Comparison of ENCODE assay signal across 12 cellular contexts in genomic region chr17:46764709-46765401, GRCh38. TPM values are rescaled to one million over a fixed set of nuclear protein-coding genes. Genes with fewer than 3 reads are reported as not detected.
DNase-seq lines count a peak whose midpoint lies in the region; ATAC-seq and TF ChIP-seq lines count a peak whose summit lies in the region.
"Had no signal": no experiment of that assay in that cellular context is flagged by ENCODE, and none has a peak within 500 bp of the region (broad histone marks: within the 10 kb centered on the region; RNA-seq: fewer than 3 reads in every experiment).

No MANE protein-coding gene starts in this region.

- intact Hi-C loops in breast epithelium (cut with DNase I; ENCODE audit: low total_unique reads): no loop called here
- intact Hi-C loops in left lung (cut with DNase I): no loop called here

- no peaks in the 10 kb centered on the region for H3K27me3 Mint-ChIP-seq in progenitor cell of endocrine pancreas
- H3K27me3 Mint-ChIP-seq in T-cell: peaks cover 0 to 2% of the 10 kb centered on the region in 2 donors

- no peak for TF ChIP-seq POLR2A in breast epithelium (IDR thresholded peaks at IDR 0.05)

- H3K4me1 ChIP-seq in ACC112 (ENCODE audit: control insufficient read depth, insufficient read depth, low read length, unreplicated experiment) (peaks cover 25% of the 10 kb centered on the region), breast epithelium (peaks cover 5 to 7% of the 10 kb centered on the region in 2 donors), left lung (peaks cover 0 to 12% of the 10 kb centered on the region in 2 donors)

- H3K4me3 ChIP-seq in ACC112 (ENCODE audit: low read depth, low read length) (0 out of 2 replicates have a peak overlapping the region, but pooled peaks have one; percentile 21), breast epithelium (no peak overlapping the region), left lung (no peak overlapping the region)

- H3K27me3 ChIP-seq in ACC112 (ENCODE audit: insufficient read depth, low read length) (no peaks in the 10 kb centered on the region), breast epithelium (no peaks in the 10 kb centered on the region), left lung (peaks cover 0 to 20% of the 10 kb centered on the region in 2 donors)

- H3K9me3 ChIP-seq in breast epithelium (no peaks in the 10 kb centered on the region), left lung (no peaks in the 10 kb centered on the region)

- H3K36me3 ChIP-seq in ACC112 (ENCODE audit: insufficient read depth, low read length) (no peaks in the 10 kb centered on the region), breast epithelium (no peaks in the 10 kb centered on the region), left lung (peaks cover 0 to 10% of the 10 kb centered on the region in 2 donors)

- TF ChIP-seq EP300 in Ishikawa (IDR thresholded peaks at IDR 0.05; ENCODE audit: borderline replicate concordance): no peak

- no peak overlapping the region for H2AFZ ChIP-seq in ACC112 (ENCODE audit: low read length, unreplicated experiment)

- H3K9me3 Mint-ChIP-seq in progenitor cell of endocrine pancreas (ENCODE audit: low read depth) (no peaks in the 10 kb centered on the region), T-cell (no peaks in the 10 kb centered on the region)
- H3K9me3 Mint-ChIP-seq: activated T-cell treated with anti-CD3 and anti-CD28 coated beads, Interleukin-2, amount 50 U/mL, for 24 hours; stimulated activated naive CD8-positive, alpha-beta T cell treated with anti-CD3 and anti-CD28 coated beads, Interleukin-15, Interleukin-2, amounts not matched to agents 100 ng/mL and 50 ng/mL, for 24 hours had no signal

- H3K4me3 Mint-ChIP-seq in progenitor cell of endocrine pancreas (ENCODE audit: low read depth): no peak overlapping the region
- no peak overlapping the region for H3K4me3 Mint-ChIP-seq in T-cell
- H3K4me3 Mint-ChIP-seq: activated T-cell treated with anti-CD3 and anti-CD28 coated beads, Interleukin-2, amount 50 U/mL, for 24 hours; stimulated activated naive CD8-positive, alpha-beta T cell treated with anti-CD3 and anti-CD28 coated beads, Interleukin-15, Interleukin-2, amounts not matched to agents 100 ng/mL and 50 ng/mL, for 24 hours had no signal

- POLR2A ChIA-PET in T-cell (lab: Charles Lee): interaction anchor here in 1 of 2 donors (0.7 kb wide), 1 partner anchor 584 kb away, joined by 6 read pairs; no protein-coding TSS in a partner anchor

- H3K36me3 Mint-ChIP-seq in progenitor cell of endocrine pancreas (ENCODE audit: insufficient read depth) (peaks cover 6% of the 10 kb centered on the region), T-cell (no peaks in the 10 kb centered on the region)

- TF ChIP-seq CTCF in breast epithelium (IDR thresholded peaks at IDR 0.05) (no peak), left lung (IDR thresholded peaks at IDR 0.05) (no peak), progenitor cell of endocrine pancreas (IDR thresholded peaks at IDR 0.05; ENCODE audit: unreplicated experiment) (no peak)

- CTCF ChIA-PET in T-cell (lab: Charles Lee): no interaction called here

- no peaks in the 10 kb centered on the region for H3K79me2 ChIP-seq in ACC112 (ENCODE audit: control insufficient read depth, insufficient read depth, low read length, unreplicated experiment)

- peak; percentile 88 for ATAC-seq in left lung
- no peak for ATAC-seq in T-cell (replicated peaks in 1 of 4)
- ATAC-seq in HG02981 (IDR thresholded peaks at IDR 0.05; ENCODE audit: unreplicated experiment): no peak

- no peak overlapping the region for H3K27ac Mint-ChIP-seq in progenitor cell of endocrine pancreas
- no peak overlapping the region for H3K27ac Mint-ChIP-seq in T-cell
- H3K27ac Mint-ChIP-seq: activated T-cell treated with anti-CD3 and anti-CD28 coated beads, Interleukin-2, amount 50 U/mL, for 24 hours; stimulated activated naive CD8-positive, alpha-beta T cell treated with anti-CD3 and anti-CD28 coated beads, Interleukin-15, Interleukin-2, amounts not matched to agents 100 ng/mL and 50 ng/mL, for 24 hours had no signal

- H3K4me1 Mint-ChIP-seq in progenitor cell of endocrine pancreas (ENCODE audit: low read depth) (peaks cover 4% of the 10 kb centered on the region), T-cell (peaks cover 0 to 2% (median 2%) of the 10 kb centered on the region in 3 donors)

- H3K27ac ChIP-seq in ACC112 (ENCODE audit: low read depth, low read length) (peak overlapping the region; percentile 40), breast epithelium (peak overlapping the region; percentile 73 to 77), left lung (no peak overlapping the region)
- H3K27ac ChIP-seq: epithelial cell of prostate had no signal

- DNase-seq in breast epithelium (ENCODE audit: low spot score in 2 of 2) (peak in 1 of 2 donors; percentile 49), left lung (peak; percentile 67 to 84), progenitor cell of endocrine pancreas (ENCODE audit: low spot score, unreplicated experiment) (no peak), T-cell (no peak)
- no peak for DNase-seq in activated CD8-positive, alpha-beta memory T cell treated with anti-CD3 and anti-CD28 coated beads for 24 hours
- DNase-seq: activated T-cell treated with anti-CD3 and anti-CD28 coated beads, Interleukin-2, amount 50 U/mL, for 24 hours; occipital lobe had no signal

- no peak for TF ChIP-seq RAD21 in Ishikawa (IDR thresholded peaks at IDR 0.05; ENCODE audit: low read depth)

TF ChIP-seq in Ishikawa, 13 proteins besides CTCF, POLR2A, EP300 and RAD21:
- TF ChIP-seq FOXM1 (IDR thresholded peaks at IDR 0.05; ENCODE audit: borderline replicate concordance, low read depth) (no peak), NFIC (IDR thresholded peaks at IDR 0.05) (peak; percentile 54), TEAD4 (IDR thresholded peaks at IDR 0.05) (no peak), TAF1 (IDR thresholded peaks at IDR 0.05; ENCODE audit: low read depth) (no peak), EGR1 (IDR thresholded peaks at IDR 0.05) (no peak)

RNA-seq across cellular contexts. Expression of gene WNT3, which starts 53.6 kb away (rescaled TPM):
- total RNA-seq in breast epithelium (1 to 10 TPM in 2 of 3 donors, under 1 TPM in 1; 0.48 to 2.9 (median 1.6) TPM), left lung (1 to 10 TPM; 1.7 to 3.0 TPM), progenitor cell of endocrine pancreas (7.2 and 8.1 TPM in 2 replicates), T-cell (under 1 TPM in 3 of 5 donors, not detected in 2; 0.09 to 0.12 (median 0.10) TPM)

Comparison
In these comparisons a context has a peak if more than half of its experiments do, and no peak if none do; other contexts are left out.
1. H3K27ac ChIP-seq: peak in ACC112 (single experiment) and breast epithelium (2 of 2); none in left lung (0 of 2).
2. DNase-seq: peak in left lung (2 of 2); none in progenitor cell of endocrine pancreas (single experiment), T-cell (0 of 34) and activated CD8-positive, alpha-beta memory T cell treated with anti-CD3 and anti-CD28 coated beads for 24 hours (single experiment).